In genomic region chr7:25391295-25391861, GRCh38 we compare ENCODE assay signal across 8 cellular contexts.
A peak's percentile ranks its signal among the peaks of the same experiment; 100 is the strongest.
DNase-seq lines count a peak whose midpoint lies in the region; ATAC-seq and TF ChIP-seq lines count a peak whose summit lies in the region.

No MANE protein-coding gene starts in this region.

- DNase-seq in NCI-H2171 treated with DMSO at 0.1 percent for 48 hours (lab: John Stamatoyannopoulos, UW) (peak; percentile 32), NCI-H2171 (lab: John Stamatoyannopoulos, UW) (no peak), fibroblast of the conjunctiva (ENCODE audit: low read depth) (peak; percentile 27), smooth muscle cell of the brain vasculature (ENCODE audit: low read depth, low spot score) (peak; percentile 9)
- DNase-seq in activated CD4-positive, alpha-beta T cell treated with anti-CD3 and anti-CD28 coated beads for 1 hour: no peak
- DNase-seq in activated T-cell treated with anti-CD3 and anti-CD28 coated beads, Interleukin-2, amount 50 U/mL, for 24 hours: no peak

- no peak overlapping the region for H3K27ac ChIP-seq in OCI-LY3 (ENCODE audit: low read length)

- H3K9ac ChIP-seq in OCI-LY3 (ENCODE audit: low read length): no peak overlapping the region

- no peaks in the 10 kb centered on the region for H3K79me2 ChIP-seq in OCI-LY3 (ENCODE audit: low read length)

- H2AFZ ChIP-seq in OCI-LY3 (ENCODE audit: low read depth, low read length): no peak overlapping the region

- no peak for ATAC-seq in GM19463 (IDR thresholded peaks at IDR 0.05; ENCODE audit: unreplicated experiment)

- no peaks in the 10 kb centered on the region for H3K9me3 ChIP-seq in OCI-LY3 (ENCODE audit: insufficient read depth, low read length)

- no peaks in the 10 kb centered on the region for H3K36me3 Mint-ChIP-seq in activated T-cell treated with anti-CD3 and anti-CD28 coated beads, Interleukin-2, amount 50 U/mL, for 24 hours (ENCODE audit: low read depth)

- TF ChIP-seq CTCF in OCI-LY3 (IDR thresholded peaks at IDR 0.05; ENCODE audit: low read depth, low read length): peak; percentile 47

- H3K27me3 Mint-ChIP-seq in activated T-cell treated with anti-CD3 and anti-CD28 coated beads, Interleukin-2, amount 50 U/mL, for 24 hours: peaks cover 8% of the 10 kb centered on the region

- H3K9me3 Mint-ChIP-seq in activated T-cell treated with anti-CD3 and anti-CD28 coated beads, Interleukin-2, amount 50 U/mL, for 24 hours: no peaks in the 10 kb centered on the region

- no peak overlapping the region for H3K4me3 ChIP-seq in OCI-LY3 (ENCODE audit: low read length)

- H3K27me3 ChIP-seq in OCI-LY3 (ENCODE audit: low read depth, low read length): peaks cover 35% of the 10 kb centered on the region

- no peaks in the 10 kb centered on the region for H3K36me3 ChIP-seq in OCI-LY3 (replicated peaks; ENCODE audit: low read depth, low read length)

- no peaks in the 10 kb centered on the region for H4K20me1 ChIP-seq in OCI-LY3 (ENCODE audit: insufficient read depth, low read length)

- H3K4me2 ChIP-seq in OCI-LY3 (ENCODE audit: low read length): no peak overlapping the region

- H3K27ac Mint-ChIP-seq in activated T-cell treated with anti-CD3 and anti-CD28 coated beads, Interleukin-2, amount 50 U/mL, for 24 hours: no peak overlapping the region

- H3K4me3 Mint-ChIP-seq in activated T-cell treated with anti-CD3 and anti-CD28 coated beads, Interleukin-2, amount 50 U/mL, for 24 hours: no peak overlapping the region

- H3K4me1 ChIP-seq in OCI-LY3 (ENCODE audit: low read length): peaks cover 6% of the 10 kb centered on the region

- H3K4me1 Mint-ChIP-seq in activated T-cell treated with anti-CD3 and anti-CD28 coated beads, Interleukin-2, amount 50 U/mL, for 24 hours (ENCODE audit: low read depth): no peaks in the 10 kb centered on the region

Comparison
In these comparisons a context has a peak if more than half of its experiments do, and no peak if none do; other contexts are left out.
1. DNase-seq: peak in NCI-H2171 treated with DMSO at 0.1 percent for 48 hours (single experiment), fibroblast of the conjunctiva (single experiment) and smooth muscle cell of the brain vasculature (single experiment); none in NCI-H2171 (single experiment), activated CD4-positive, alpha-beta T cell treated with anti-CD3 and anti-CD28 coated beads for 1 hour (single experiment) and activated T-cell treated with anti-CD3 and anti-CD28 coated beads, Interleukin-2, amount 50 U/mL, for 24 hours (single experiment).